ENCODE assay signal across 8 cellular contexts in genomic region chr3:134197681-134198261, GRCh38. TPM values are rescaled to one million over a fixed set of nuclear protein-coding genes. Genes with fewer than 3 reads are reported as not detected.
DNase-seq lines count a peak whose midpoint lies in the region; ATAC-seq and TF ChIP-seq lines count a peak whose summit lies in the region.

No MANE protein-coding gene starts in this region.

- TF ChIP-seq CTCF in gastrocnemius medialis (IDR thresholded peaks at IDR 0.05 in 4 of 5, conservative IDR thresholded peaks at IDR 0.05 in 1 of 5): peak; percentile 24 to 69 (median 53)

- H3K4me3 Mint-ChIP-seq in activated naive CD8-positive, alpha-beta T cell treated with anti-CD3 and anti-CD28 coated beads, Interleukin-2, amount 50 U/mL, for 24 hours: no peak overlapping the region

- no peak overlapping the region for H3K27ac ChIP-seq in gastrocnemius medialis

- H3K4me3 ChIP-seq in gastrocnemius medialis: no peak overlapping the region

- no peaks in the 10 kb centered on the region for H3K9me3 ChIP-seq in gastrocnemius medialis

- H3K9me3 Mint-ChIP-seq in activated naive CD4-positive, alpha-beta T cell treated with anti-CD3 and anti-CD28 coated beads, Interleukin-2, amount 50 U/mL, for 72 hours: no peaks in the 10 kb centered on the region
- H3K9me3 Mint-ChIP-seq in activated naive CD8-positive, alpha-beta T cell treated with anti-CD3 and anti-CD28 coated beads, Interleukin-2, amount 50 U/mL, for 24 hours: no peaks in the 10 kb centered on the region

- in situ Hi-C loops in gastrocnemius medialis (cut with MboI; ENCODE audit: low sequenced_read_pairs in 4 of 4): no loop called here

- H3K27me3 Mint-ChIP-seq in activated naive CD8-positive, alpha-beta T cell treated with anti-CD3 and anti-CD28 coated beads, Interleukin-2, amount 50 U/mL, for 24 hours: no peaks in the 10 kb centered on the region

- H3K27me3 ChIP-seq in gastrocnemius medialis: no peaks in the 10 kb centered on the region

- H3K36me3 ChIP-seq in gastrocnemius medialis: peaks cover 0 to 41% of the 10 kb centered on the region in 2 donors

- peaks cover 7 to 18% of the 10 kb centered on the region in 2 donors for H3K36me3 Mint-ChIP-seq in activated naive CD4-positive, alpha-beta T cell treated with anti-CD3 and anti-CD28 coated beads, Interleukin-2, amount 50 U/mL, for 72 hours
- peaks cover 32% of the 10 kb centered on the region for H3K36me3 Mint-ChIP-seq in activated naive CD8-positive, alpha-beta T cell treated with anti-CD3 and anti-CD28 coated beads, Interleukin-2, amount 50 U/mL, for 24 hours (ENCODE audit: low read depth)

- H3K4me1 Mint-ChIP-seq in activated naive CD8-positive, alpha-beta T cell treated with anti-CD3 and anti-CD28 coated beads, Interleukin-2, amount 50 U/mL, for 24 hours: peaks cover 10% of the 10 kb centered on the region

- H3K4me1 ChIP-seq in gastrocnemius medialis: no peaks in the 10 kb centered on the region

- ATAC-seq in activated naive CD4-positive, alpha-beta T cell treated with anti-CD3 and anti-CD28 coated beads, Interleukin-2, amount 50 U/mL, for 72 hours: peak; percentile 80 to 82
- ATAC-seq in HG02852 (IDR thresholded peaks at IDR 0.05; ENCODE audit: unreplicated experiment): peak; percentile 81
- ATAC-seq in activated naive CD8-positive, alpha-beta T cell treated with anti-CD3 and anti-CD28 coated beads, Interleukin-2, amount 50 U/mL, for 24 hours: peak; percentile 88
- peak; percentile 78 for ATAC-seq in left ventricle myocardium superior
- ATAC-seq in gastrocnemius medialis: peak; percentile 42 to 71
- no peak for ATAC-seq in GM18873 (IDR thresholded peaks at IDR 0.05; ENCODE audit: low FRiP score, unreplicated experiment)

- H3K27ac Mint-ChIP-seq in activated naive CD4-positive, alpha-beta T cell treated with anti-CD3 and anti-CD28 coated beads, Interleukin-2, amount 50 U/mL, for 72 hours: no peak overlapping the region
- H3K27ac Mint-ChIP-seq in activated naive CD8-positive, alpha-beta T cell treated with anti-CD3 and anti-CD28 coated beads, Interleukin-2, amount 50 U/mL, for 24 hours: no peak overlapping the region

- no peak for TF ChIP-seq POLR2A in gastrocnemius medialis (IDR thresholded peaks at IDR 0.05)

- DNase-seq in activated naive CD4-positive, alpha-beta T cell treated with anti-CD3 and anti-CD28 coated beads, Interleukin-2, amount 50 U/mL, for 72 hours (ENCODE audit: low spot score in 2 of 2): peak in 1 of 2 donors; percentile 13
- DNase-seq in activated naive CD4-positive, alpha-beta T cell treated with anti-CD3 and anti-CD28 coated beads, Interleukin-2, amount 50 U/mL, for 16 hours: no peak
- DNase-seq in NCI-H2196 (lab: John Stamatoyannopoulos, UW; ENCODE audit: unreplicated experiment): peak; percentile 60
- DNase-seq in activated naive CD8-positive, alpha-beta T cell treated with anti-CD3 and anti-CD28 coated beads, Interleukin-2, amount 50 U/mL, for 24 hours: no peak
- DNase-seq in left ventricle myocardium superior: no peak
- no peak for DNase-seq in gastrocnemius medialis

- intact Hi-C loops in left ventricle myocardium superior (cut with micrococcal nuclease) (no loop called here), gastrocnemius medialis (cut with DNase I; ENCODE audit: low total_unique reads) (loop anchor here (1.0 kb wide), 1 partner anchor 181 kb away; no protein-coding TSS in a partner anchor)

RNA-seq across cellular contexts. Expression of gene RYK, which starts 52.9 kb away (rescaled TPM):
- total RNA-seq in activated naive CD4-positive, alpha-beta T cell treated with anti-CD3 and anti-CD28 coated beads, Interleukin-2, amount 50 U/mL, for 72 hours: 10 to 100 TPM; 16.4 to 50.1 TPM
- total RNA-seq in left ventricle myocardium superior (37.5 TPM), gastrocnemius medialis (10 to 100 TPM; 25.8 to 42.4 (median 35.0) TPM)
